Comparison of ENCODE assay signal across 8 cellular contexts in the genomic region with DNA sequence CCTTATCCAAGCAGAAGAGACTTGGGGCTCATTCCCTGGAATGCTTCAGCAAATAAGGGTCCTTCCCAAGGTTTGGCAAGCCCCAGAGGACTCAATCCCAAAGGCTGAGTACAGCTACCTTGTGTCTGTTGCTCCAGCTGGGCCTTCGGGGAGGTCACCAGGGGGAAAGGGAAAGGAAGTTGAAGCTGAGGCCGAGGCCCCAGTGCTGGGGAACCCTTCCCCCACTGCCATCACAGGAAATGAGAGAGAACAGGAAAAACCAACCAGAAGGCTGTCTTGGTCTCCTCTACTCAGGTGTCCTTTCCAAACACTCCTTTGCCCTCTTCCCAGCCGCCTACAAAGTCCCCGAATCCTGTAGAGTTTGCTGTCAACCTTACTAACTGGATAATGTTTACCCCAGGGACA. TPM values are rescaled to one million over a fixed set of nuclear protein-coding genes. Genes with fewer than 3 reads are reported as not detected.
DNase-seq lines count a peak whose midpoint lies in the region; ATAC-seq, FAIRE-seq and TF ChIP-seq lines count a peak whose summit lies in the region.

No MANE protein-coding gene starts in this region.

- H3K36me3 ChIP-seq in H1 (ENCODE audit: control insufficient read depth in 2 of 4, insufficient read depth in 4 of 4, low read length in 3 of 4) (peaks cover 12 to 35% (median 21%) of the 10 kb centered on the region in 4 experiments; a peak in 6 of 8 replicates), neutrophil (peaks cover 48% of the 10 kb centered on the region)

- H2BK20ac ChIP-seq in H1 (ENCODE audit: low read length), result no peak overlapping the region

- POLR2A ChIA-PET in T-cell (lab: Charles Lee), result interaction anchor here (0.6 to 0.8 kb wide), 4 partner anchors 25 to 78 kb away, joined by 3 to 19 read pairs (median 6); no protein-coding TSS in a partner anchor
- POLR2A ChIA-PET in H1 (lab: Charles Lee; ENCODE audit: partially characterized antibody), result interaction anchor here (1.1 to 2.0 kb wide), 4 partner anchors 10 to 32 kb away, joined by 3 to 8 read pairs (median 6); no protein-coding TSS in a partner anchor

- H4K5ac ChIP-seq in H1 (ENCODE audit: insufficient read length, low read depth, low read length), result no peak overlapping the region

- TF ChIP-seq RAD21 in H1 (IDR thresholded peaks at IDR 0.05 in 1 of 2, conservative IDR thresholded peaks at IDR 0.05 in 1 of 2; ENCODE audit: low read depth in 2 of 2, low read length in 2 of 2), result no peak

- peak overlapping the region; percentile 80; the same call in 1 of the 2 replicates for H2BK12ac ChIP-seq in H1 (ENCODE audit: low read depth, low read length)

- peaks cover 68% of the 10 kb centered on the region for H3K4me1 Mint-ChIP-seq in activated naive CD4-positive, alpha-beta T cell treated with anti-CD3 and anti-CD28 coated beads for 36 hours (ENCODE audit: low read depth)
- H3K4me1 Mint-ChIP-seq in T-cell, result peaks cover 72 to 79% (median 74%) of the 10 kb centered on the region in 3 donors

- peak; percentile 78 for DNase-seq in activated naive CD4-positive, alpha-beta T cell treated with anti-CD3 and anti-CD28 coated beads for 36 hours
- DNase-seq in activated naive CD4-positive, alpha-beta T cell treated with anti-CD3 and anti-CD28 coated beads, Interleukin-2, amount 50 U/mL, for 16 hours, result no peak
- DNase-seq in T-cell, result peak in 7 of 34 experiments; percentile 18 to 46 (median 38)
- no peak for DNase-seq in H1 (ENCODE audit: low read depth in 1 of 2, low spot score in 2 of 2)
- no peak for DNase-seq in NCI-H1048 (lab: John Stamatoyannopoulos, UW)
- DNase-seq in hepatic stellate cell (ENCODE audit: low spot score), result no peak

- CTCF ChIA-PET in activated naive CD4-positive, alpha-beta T cell treated with anti-CD3 and anti-CD28 coated beads for 36 hours (lab: Charles Lee), result interaction anchor here (1.2 to 3.2 kb wide), 4 partner anchors 21 to 143 kb away, joined by 3 to 12 read pairs (median 6); no protein-coding TSS in a partner anchor
- CTCF ChIA-PET in T-cell (lab: Charles Lee) (no interaction called here), H1 (lab: Charles Lee; ENCODE audit: partially characterized antibody) (interaction anchor here (1.2 to 2.8 kb wide), 6 partner anchors 10 to 141 kb away, joined by 3 to 11 read pairs (median 5); no protein-coding TSS in a partner anchor)

- no peak for TF ChIP-seq EP300 in H1 (IDR thresholded peaks at IDR 0.05; ENCODE audit: borderline replicate concordance in 1 of 2, low read depth in 2 of 2, low read length in 2 of 2)

- no peak overlapping the region for H3K56ac ChIP-seq in H1 (replicated peaks; ENCODE audit: insufficient read length, low read depth, low read length)

- H3K4me3 Mint-ChIP-seq in activated naive CD4-positive, alpha-beta T cell treated with anti-CD3 and anti-CD28 coated beads for 36 hours, result peak overlapping the region; percentile 99
- peak overlapping the region; percentile 74 to 93 (median 89) for H3K4me3 Mint-ChIP-seq in T-cell

- H3K9me3 ChIP-seq in H1 (ENCODE audit: insufficient read depth in 2 of 2, low read depth in 1 of 2, low read length in 1 of 2), result no peaks in the 10 kb centered on the region
- peaks cover 6% of the 10 kb centered on the region for H3K9me3 ChIP-seq in neutrophil

- H2BK5ac ChIP-seq in H1 (ENCODE audit: low read depth, low read length), result peak overlapping the region; percentile 96; the same call in 1 of the 2 replicates

- peaks cover 17 to 54% (median 36%) of the 10 kb centered on the region in 4 experiments for H3K4me1 ChIP-seq in H1 (replicated peaks in 1 of 4; ENCODE audit: control insufficient read depth in 3 of 4, insufficient read depth in 4 of 4, low read length in 3 of 4)
- H3K4me1 ChIP-seq in neutrophil (ENCODE audit: control insufficient read depth in 1 of 2, insufficient read depth in 1 of 2, low read depth in 1 of 2, low read length in 1 of 2), result peaks cover 67 to 68% of the 10 kb centered on the region in 2 experiments

- peaks cover 14 to 44% of the 10 kb centered on the region in 2 experiments for H3K79me2 ChIP-seq in H1 (ENCODE audit: control insufficient read depth in 1 of 2, insufficient read depth in 2 of 2, low read length in 2 of 2)

- no peak for TF ChIP-seq CTCF in H1 (IDR thresholded peaks at IDR 0.05; ENCODE audit: control extremely low read depth in 1 of 3, insufficient read depth in 1 of 3, low read depth in 1 of 3, low read length in 3 of 3)
- TF ChIP-seq CTCF in neutrophil (IDR thresholded peaks at IDR 0.05), result no peak

- no peak overlapping the region for H3K4ac ChIP-seq in H1 (replicated peaks; ENCODE audit: insufficient read length, low read depth, low read length)

- no peak for TF ChIP-seq POLR2A in H1 (IDR thresholded peaks at IDR 0.05; ENCODE audit: control extremely low read depth in 1 of 2, low read depth in 2 of 2, low read length in 2 of 2)

- no peak overlapping the region for H2BK120ac ChIP-seq in H1 (replicated peaks; ENCODE audit: low read depth, low read length)

- peaks cover 16% of the 10 kb centered on the region for H3K23me2 ChIP-seq in H1 (ENCODE audit: low read depth, low read length)

- H2AFZ ChIP-seq in H1 (ENCODE audit: low read length), result no peak overlapping the region

- no peak overlapping the region for H3K14ac ChIP-seq in H1 (ENCODE audit: insufficient read length)

- H3K27ac Mint-ChIP-seq in activated naive CD4-positive, alpha-beta T cell treated with anti-CD3 and anti-CD28 coated beads for 36 hours, result peak overlapping the region; percentile 98
- peak overlapping the region; percentile 96 to 97 for H3K27ac Mint-ChIP-seq in T-cell

- no peak overlapping the region for H2AK5ac ChIP-seq in H1 (ENCODE audit: low read depth, low read length)

- no peaks in the 10 kb centered on the region for H3K27me3 Mint-ChIP-seq in activated naive CD4-positive, alpha-beta T cell treated with anti-CD3 and anti-CD28 coated beads for 36 hours (ENCODE audit: low read depth)
- no peaks in the 10 kb centered on the region for H3K27me3 Mint-ChIP-seq in T-cell

- no peak overlapping the region for H3K4me3 ChIP-seq in H1 (ENCODE audit: extremely low read depth in 1 of 4, insufficient read depth in 2 of 4, low read depth in 3 of 4, low read length in 4 of 4)
- peak overlapping the region; percentile 51 to 58 for H3K4me3 ChIP-seq in neutrophil (ENCODE audit: low read depth in 1 of 2, low read length in 1 of 2)

- H4K20me1 ChIP-seq in H1 (replicated peaks in 1 of 2; ENCODE audit: control insufficient read depth in 1 of 2, insufficient read depth in 2 of 2, low read length in 2 of 2), result peaks cover 7 to 36% of the 10 kb centered on the region in 2 experiments

- FAIRE-seq in H1 (lab: Jason Lieb, UNC), result no peak

- peak overlapping the region; percentile 44 for H4K91ac ChIP-seq in H1 (replicated peaks; ENCODE audit: insufficient read length, low read length)

- no peak overlapping the region for H3K9ac ChIP-seq in H1 (replicated peaks in 1 of 4; ENCODE audit: extremely low read depth in 1 of 4, low read depth in 3 of 4, low read length in 3 of 4)

- H3K36me3 Mint-ChIP-seq in activated naive CD4-positive, alpha-beta T cell treated with anti-CD3 and anti-CD28 coated beads for 36 hours (ENCODE audit: low read depth), result peaks cover 94% of the 10 kb centered on the region
- peaks cover 34% of the 10 kb centered on the region for H3K36me3 Mint-ChIP-seq in T-cell

- H4K8ac ChIP-seq in H1 (ENCODE audit: extremely low read depth, insufficient read depth, low read length), result no peak overlapping the region

- intact Hi-C loops in activated naive CD4-positive, alpha-beta T cell treated with anti-CD3 and anti-CD28 coated beads for 36 hours (cut with micrococcal nuclease), result loop anchor here (1.0 kb wide), 1 partner anchor 33 kb away; no protein-coding TSS in a partner anchor

- peak overlapping the region in 1 of 2 experiments; percentile 12; a peak in 2 of 4 replicates for H3K4me2 ChIP-seq in H1 (ENCODE audit: insufficient read depth in 1 of 2, low read depth in 2 of 2, low read length in 2 of 2)

- H3K27ac ChIP-seq in H1 (ENCODE audit: low read depth, low read length) (0 out of 2 replicates have a peak overlapping the region, but pooled peaks have one; percentile 42), neutrophil (peak overlapping the region; percentile 98)

- no peaks in the 10 kb centered on the region for H3K9me3 Mint-ChIP-seq in activated naive CD4-positive, alpha-beta T cell treated with anti-CD3 and anti-CD28 coated beads for 36 hours
- H3K9me3 Mint-ChIP-seq in T-cell, result no peaks in the 10 kb centered on the region

- H3K18ac ChIP-seq in H1 (ENCODE audit: extremely low read depth, low read length), result peak overlapping the region; percentile 68

- H3K27me3 ChIP-seq in H1 (replicated peaks in 1 of 4; ENCODE audit: control insufficient read depth in 3 of 4, extremely low read depth in 1 of 4, insufficient read depth in 3 of 4, low read length in 3 of 4), result no peaks in the 10 kb centered on the region
- no peaks in the 10 kb centered on the region for H3K27me3 ChIP-seq in neutrophil

- H2BK15ac ChIP-seq in H1 (ENCODE audit: low read length), result no peak overlapping the region

- H3K23ac ChIP-seq in H1 (ENCODE audit: insufficient read length), result no peak overlapping the region

- WGBS in H1 (ENCODE audit: extremely low coverage in 1 of 2, insufficient coverage in 1 of 2, insufficient read length in 1 of 2, insufficient replicate concordance in 2 of 2, low coverage in 1 of 2, low lambda C conversion rate in 2 of 2, missing lambda C conversion rate in 1 of 2), 2 experiments, result 79% methylated on average over 4 of the region's 4 CpGs; no CpG with 5 or more reads in 1 of the 2 experiments

- peaks cover 18% of the 10 kb centered on the region; the same call in 1 of the 2 replicates for H3K79me1 ChIP-seq in H1 (ENCODE audit: low read depth, low read length)

- ATAC-seq in HG02981 (IDR thresholded peaks at IDR 0.05; ENCODE audit: unreplicated experiment) (peak; percentile 25), T-cell (replicated peaks in 1 of 4) (peak in 3 of 4 experiments; percentile 17 to 35 (median 21))

RNA-seq across cellular contexts. Expression of a gene that starts 5.7 kb away (rescaled TPM):
- 10 to 100 TPM; 66.5 to 71.0 TPM for total RNA-seq in activated naive CD4-positive, alpha-beta T cell treated with anti-CD3 and anti-CD28 coated beads for 36 hours
- total RNA-seq in T-cell, result 100 to 1,000 TPM in 2 of 5 donors, 10 to 100 TPM in 3; 19.5 to 302 (median 25.0) TPM
- 7.1 and 8.3 TPM in 2 replicates for total RNA-seq in H1 (2021; fragmentation: NEBNext Ultra II Directional; extraction: Animal tissue kit (Norgen Biotek cat#: 25700))
- polyA plus RNA-seq in H1 (2011; rRNA removed), result 6.7 and 10.9 TPM in 2 replicates
- 9.2 TPM for polyA plus RNA-seq in H1 (2011; cell fraction: cytosol; rRNA removed)
- polyA plus RNA-seq in H1 (2011; cell fraction: nucleus; rRNA removed), result 16.9 TPM
- polyA plus RNA-seq in H1 (2012, experiment 1 of 2), result 6.3 to 8.1 TPM (median 7.5 TPM) in 4 replicates
- 10.1 TPM for polyA plus RNA-seq in H1 (2012, experiment 2 of 2)
- polyA plus RNA-seq in H1 (2013, experiment 1 of 2), result 4.0 TPM
- 3.9 TPM for polyA plus RNA-seq in H1 (2013, experiment 2 of 2)
- 9.9 and 16.1 TPM in 2 replicates for polyA minus RNA-seq in H1 (2011; rRNA and poly(A)+ RNA removed)
- polyA minus RNA-seq in H1 (2011; cell fraction: cytosol; rRNA and poly(A)+ RNA removed), result 7.6 TPM
- 11.4 TPM for polyA minus RNA-seq in H1 (2011; cell fraction: nucleus; rRNA and poly(A)+ RNA removed)

RNA-seq across cellular contexts. Expression of a gene that starts 40.2 kb away (rescaled TPM):
- 1 to 10 TPM; 1.5 to 1.6 TPM for total RNA-seq in activated naive CD4-positive, alpha-beta T cell treated with anti-CD3 and anti-CD28 coated beads for 36 hours
- total RNA-seq in T-cell, result 10 to 100 TPM in 1 of 5 donors, 1 to 10 TPM in 4; 3.5 to 12.4 (median 5.4) TPM
- total RNA-seq in H1 (2021; fragmentation: NEBNext Ultra II Directional; extraction: Animal tissue kit (Norgen Biotek cat#: 25700)), result 1.7 and 2.8 TPM in 2 replicates
- 2.3 and 2.7 TPM in 2 replicates for polyA plus RNA-seq in H1 (2011; rRNA removed)
- polyA plus RNA-seq in H1 (2011; cell fraction: cytosol; rRNA removed), result 2.5 TPM
- polyA plus RNA-seq in H1 (2011; cell fraction: nucleus; rRNA removed), result 16.0 TPM
- 2.6 to 3.5 TPM (median 2.9 TPM) in 4 replicates for polyA plus RNA-seq in H1 (2012, experiment 1 of 2)
- 0.34 TPM for polyA plus RNA-seq in H1 (2012, experiment 2 of 2)
- polyA plus RNA-seq in H1 (2013, experiment 1 of 2), result 1.4 TPM
- 1.4 TPM for polyA plus RNA-seq in H1 (2013, experiment 2 of 2)
- 2.1 and 2.9 TPM in 2 replicates for polyA minus RNA-seq in H1 (2011; rRNA and poly(A)+ RNA removed)
- 2.6 TPM for polyA minus RNA-seq in H1 (2011; cell fraction: cytosol; rRNA and poly(A)+ RNA removed)
- polyA minus RNA-seq in H1 (2011; cell fraction: nucleus; rRNA and poly(A)+ RNA removed), result 8.1 TPM

RNA-seq across cellular contexts. Expression of a gene that starts 40.3 kb away (rescaled TPM):
- 10 to 100 TPM; 19.0 to 21.8 TPM for total RNA-seq in activated naive CD4-positive, alpha-beta T cell treated with anti-CD3 and anti-CD28 coated beads for 36 hours
- 10 to 100 TPM; 26.7 to 55.5 (median 41.5) TPM for total RNA-seq in T-cell
- 33.4 and 39.3 TPM in 2 replicates for total RNA-seq in H1 (2021; fragmentation: NEBNext Ultra II Directional; extraction: Animal tissue kit (Norgen Biotek cat#: 25700))
- 33.5 and 45.0 TPM in 2 replicates for polyA plus RNA-seq in H1 (2011; rRNA removed)
- polyA plus RNA-seq in H1 (2011; cell fraction: cytosol; rRNA removed), result 43.9 TPM
- polyA plus RNA-seq in H1 (2011; cell fraction: nucleus; rRNA removed), result 133 TPM
- polyA plus RNA-seq in H1 (2012, experiment 1 of 2), result 28.9 to 39.2 TPM (median 35.8 TPM) in 4 replicates
- 23.5 TPM for polyA plus RNA-seq in H1 (2012, experiment 2 of 2)
- polyA plus RNA-seq in H1 (2013, experiment 1 of 2), result 17.0 TPM
- 15.3 TPM for polyA plus RNA-seq in H1 (2013, experiment 2 of 2)
- 38.5 and 44.1 TPM in 2 replicates for polyA minus RNA-seq in H1 (2011; rRNA and poly(A)+ RNA removed)
- polyA minus RNA-seq in H1 (2011; cell fraction: cytosol; rRNA and poly(A)+ RNA removed), result 25.0 TPM
- polyA minus RNA-seq in H1 (2011; cell fraction: nucleus; rRNA and poly(A)+ RNA removed), result 41.5 TPM

RNA-seq across cellular contexts. Expression of a gene that starts 44.7 kb away (rescaled TPM):
- total RNA-seq in activated naive CD4-positive, alpha-beta T cell treated with anti-CD3 and anti-CD28 coated beads for 36 hours, result under 1 TPM; 0.62 to 0.72 TPM
- not detected for total RNA-seq in T-cell
- total RNA-seq in H1 (2021; fragmentation: NEBNext Ultra II Directional; extraction: Animal tissue kit (Norgen Biotek cat#: 25700)), result not detected in 2 replicates
- not detected in 2 replicates for polyA plus RNA-seq in H1 (2011; rRNA removed)
- polyA plus RNA-seq in H1 (2011; cell fraction: cytosol; rRNA removed), result not detected
- not detected for polyA plus RNA-seq in H1 (2011; cell fraction: nucleus; rRNA removed)
- not detected in 4 replicates for polyA plus RNA-seq in H1 (2012, experiment 1 of 2)
- not detected for polyA plus RNA-seq in H1 (2012, experiment 2 of 2)
- not detected for polyA plus RNA-seq in H1 (2013, experiment 1 of 2)
- not detected for polyA plus RNA-seq in H1 (2013, experiment 2 of 2)
- not detected in 2 replicates for polyA minus RNA-seq in H1 (2011; rRNA and poly(A)+ RNA removed)
- polyA minus RNA-seq in H1 (2011; cell fraction: cytosol; rRNA and poly(A)+ RNA removed), result not detected
- not detected for polyA minus RNA-seq in H1 (2011; cell fraction: nucleus; rRNA and poly(A)+ RNA removed)

Comparison
In these comparisons a context has a peak if more than half of its experiments do, and no peak if none do; other contexts are left out.
1. H3K4me3 ChIP-seq: peak in neutrophil (2 of 2); none in H1 (0 of 4).
2. CTCF ChIA-PET loops: an anchor here in activated naive CD4-positive, alpha-beta T cell treated with anti-CD3 and anti-CD28 coated beads for 36 hours (1.2 to 3.2 kb wide) and H1 (1.2 to 2.8 kb wide); none called in T-cell.